8 cellular contexts compared by ENCODE assay signal in the genomic region with DNA sequence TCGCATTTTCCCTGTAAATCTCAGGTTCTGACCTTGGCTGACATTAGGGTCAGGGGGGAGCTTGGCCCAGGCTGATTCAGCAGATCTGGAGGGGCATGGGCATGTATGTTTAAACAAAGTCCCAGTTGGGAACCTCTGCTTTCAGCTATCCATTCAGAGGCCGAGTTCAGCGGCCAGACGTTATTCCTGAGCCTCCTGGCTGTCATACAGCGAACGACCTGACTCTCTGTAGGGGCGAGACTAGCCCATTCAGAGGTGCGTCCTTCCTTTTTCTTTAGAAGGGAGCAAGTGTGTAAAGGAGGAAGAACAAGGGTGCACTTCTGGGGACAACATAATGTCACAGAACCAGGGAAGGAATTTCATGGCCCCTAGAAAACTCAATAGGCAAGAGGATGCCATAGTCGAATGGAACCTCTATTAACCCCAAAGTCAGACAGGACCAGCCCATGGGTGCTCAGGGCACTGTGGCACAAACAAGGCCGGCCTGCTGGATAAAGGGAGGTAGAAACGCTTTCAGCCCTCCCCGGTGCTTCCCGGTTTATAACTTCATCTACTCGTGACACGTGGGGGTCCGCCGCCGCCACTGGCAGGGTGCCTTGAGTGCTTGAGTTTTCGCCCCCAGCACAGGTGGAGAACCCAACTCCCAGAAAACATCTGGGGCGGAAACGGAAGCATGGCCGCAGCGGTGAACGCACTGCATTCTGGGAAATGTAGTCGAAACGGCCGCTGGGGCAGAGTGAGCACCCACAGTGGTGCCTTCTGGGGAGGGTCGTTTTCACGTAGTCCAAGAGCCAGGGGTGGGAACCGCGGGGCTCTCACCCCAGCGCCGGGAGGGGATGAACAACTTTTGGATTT. TPM values are rescaled to one million over a fixed set of nuclear protein-coding genes. Genes with fewer than 3 reads are reported as not detected.
DNase-seq lines count a peak whose midpoint lies in the region; ATAC-seq and TF ChIP-seq lines count a peak whose summit lies in the region.

No MANE protein-coding gene starts in this region.

- H3K27ac Mint-ChIP-seq in activated naive CD4-positive, alpha-beta T cell treated with anti-CD3 and anti-CD28 coated beads, Interleukin-2, amount 50 U/mL, for 72 hours: peak overlapping the region; percentile 88 to 94
- peak overlapping the region; percentile 76 for H3K27ac Mint-ChIP-seq in type B pancreatic cell

- peak; percentile 90 for DNase-seq in AG20443 (ENCODE audit: low spot score)
- DNase-seq in SK-N-MC (ENCODE audit: low read depth, low spot score): no peak
- DNase-seq in activated naive CD4-positive, alpha-beta T cell treated with anti-CD3 and anti-CD28 coated beads, Interleukin-2, amount 50 U/mL, for 72 hours (ENCODE audit: low spot score in 2 of 2): peak; percentile 71 to 75
- DNase-seq in cardiac septum (ENCODE audit: low spot score): peak; percentile 92
- DNase-seq in posterior cingulate gyrus: peak; percentile 66 to 95 (median 76)
- peak; percentile 76 for DNase-seq in type B pancreatic cell (ENCODE audit: extremely low spot score, unreplicated experiment)

- no peak for TF ChIP-seq CTCF in type B pancreatic cell (conservative IDR thresholded peaks at IDR 0.05)

- no peak overlapping the region for H3K27ac ChIP-seq in SK-N-MC

- peaks cover 6% of the 10 kb centered on the region for H3K4me1 Mint-ChIP-seq in type B pancreatic cell (ENCODE audit: unreplicated experiment)

- H3K9me3 ChIP-seq in SK-N-MC (ENCODE audit: low read depth, low read length): no peaks in the 10 kb centered on the region

- no peaks in the 10 kb centered on the region for H3K36me3 ChIP-seq in SK-N-MC (ENCODE audit: insufficient read depth, low read length)

- ATAC-seq in GM19035 (IDR thresholded peaks at IDR 0.05; ENCODE audit: unreplicated experiment): peak; percentile 80
- peak; percentile 77 for ATAC-seq in HG03442 (IDR thresholded peaks at IDR 0.05; ENCODE audit: unreplicated experiment)
- ATAC-seq in activated naive CD4-positive, alpha-beta T cell treated with anti-CD3 and anti-CD28 coated beads, Interleukin-2, amount 50 U/mL, for 72 hours: peak; percentile 89 to 90

- peaks cover 8% of the 10 kb centered on the region for H3K27me3 Mint-ChIP-seq in type B pancreatic cell

- intact Hi-C loops in cardiac septum (cut with DNase I) (no loop called here), posterior cingulate gyrus (cut with DNase I) (no loop called here)

- peaks cover 0 to 6% of the 10 kb centered on the region in 2 donors for H3K36me3 Mint-ChIP-seq in activated naive CD4-positive, alpha-beta T cell treated with anti-CD3 and anti-CD28 coated beads, Interleukin-2, amount 50 U/mL, for 72 hours
- H3K36me3 Mint-ChIP-seq in type B pancreatic cell: no peaks in the 10 kb centered on the region

- H3K4me3 ChIP-seq in SK-N-MC: peak overlapping the region; percentile 58

- no peak overlapping the region for H3K9ac ChIP-seq in SK-N-MC (ENCODE audit: insufficient read length)

- peak overlapping the region; percentile 88 for H3K4me3 Mint-ChIP-seq in type B pancreatic cell

- H3K9me3 Mint-ChIP-seq in activated naive CD4-positive, alpha-beta T cell treated with anti-CD3 and anti-CD28 coated beads, Interleukin-2, amount 50 U/mL, for 72 hours: peaks cover 0 to 9% of the 10 kb centered on the region in 2 donors
- H3K9me3 Mint-ChIP-seq in type B pancreatic cell: no peaks in the 10 kb centered on the region

RNA-seq across cellular contexts. Expression of gene PLCG2, which starts 33.2 kb away (rescaled TPM):
- 1 to 10 TPM; 5.7 to 8.8 TPM for total RNA-seq in activated naive CD4-positive, alpha-beta T cell treated with anti-CD3 and anti-CD28 coated beads, Interleukin-2, amount 50 U/mL, for 72 hours
- 8.5 TPM for total RNA-seq in cardiac septum
- 12.4 and 31.1 TPM in 2 replicates for total RNA-seq in type B pancreatic cell (ENCODE audit: low replicate concordance)
